ENCODE assay signal across 8 cellular contexts in genomic region chr19:21328885-21329605, GRCh38. TPM values are rescaled to one million over a fixed set of nuclear protein-coding genes. Genes with fewer than 3 reads are reported as not detected.
DNase-seq lines count a peak whose midpoint lies in the region; ATAC-seq and TF ChIP-seq lines count a peak whose summit lies in the region.

Gene ZNF708 (minus strand): TSS chr19:21329410. CDS start chr19:21329212, 198 bp downstream.

- no peaks in the 10 kb centered on the region for H3K9me3 ChIP-seq in right cardiac atrium (ENCODE audit: control insufficient read depth, low read length)
- H3K9me3 ChIP-seq in vagina: no peaks in the 10 kb centered on the region

- H3K4me3 ChIP-seq in right cardiac atrium (ENCODE audit: low read length) (peak within 1 kb of the TSS; percentile 92), vagina (peak within 1 kb of the TSS; percentile 68 to 75)

- DNase-seq in GM13976 (ENCODE audit: low spot score) (peak; percentile 93), NCI-H1694 (lab: John Stamatoyannopoulos, UW) (peak; percentile 85), T-helper 2 cell (peak; percentile 23 to 93 (median 57)), right cardiac atrium (peak; percentile 91 to 96 (median 94)), putamen (ENCODE audit: low spot score) (peak; percentile 96), vagina (ENCODE audit: extremely low spot score in 2 of 2) (peak; percentile 90 to 96)

- peaks cover 0 to 12% of the 10 kb centered on the region in 2 donors for H3K36me3 ChIP-seq in vagina

- intact Hi-C loops in right cardiac atrium (cut with DNase I): no loop called here
- intact Hi-C loops in vagina (cut with DNase I): no loop called here

- peak within 1 kb of the TSS; percentile 95 for H3K27ac ChIP-seq in angular gyrus (ENCODE audit: low read depth, low read length)
- peak within 1 kb of the TSS; percentile 100 for H3K27ac ChIP-seq in right cardiac atrium (ENCODE audit: low read length)
- H3K27ac ChIP-seq in vagina: peak within 1 kb of the TSS; percentile 90

- H3K27me3 ChIP-seq in right cardiac atrium (ENCODE audit: control insufficient read depth, insufficient read depth): no peaks in the 10 kb centered on the region
- H3K27me3 ChIP-seq in vagina: no peaks in the 10 kb centered on the region

- H3K4me1 ChIP-seq in right cardiac atrium (ENCODE audit: control insufficient read depth, insufficient read depth, low read length) (no peaks in the 10 kb centered on the region), vagina (peaks cover 13% of the 10 kb centered on the region)

- in situ Hi-C loops in GM13976 (cut with MboI; ENCODE audit: low sequenced_read_pairs, unreplicated experiment): no loop called here

- under 1% methylated on average over 32 of the region's 32 CpGs for WGBS in right cardiac atrium

- TF ChIP-seq CTCF in GM13976 (IDR thresholded peaks at IDR 0.05; ENCODE audit: borderline replicate concordance, control extremely low read depth, extremely low read depth, insufficient read depth, missing control alignments) (no peak), vagina (IDR thresholded peaks at IDR 0.05) (no peak)

- ATAC-seq in HG02870 (IDR thresholded peaks at IDR 0.05; ENCODE audit: unreplicated experiment): peak; percentile 99
- peak; percentile 100 for ATAC-seq in right cardiac atrium

- TF ChIP-seq POLR2A in vagina (IDR thresholded peaks at IDR 0.05): no peak

RNA-seq across cellular contexts. Expression of gene ZNF708, which starts in this region (rescaled TPM):
- 10 to 100 TPM in 1 of 4 donors, 1 to 10 TPM in 3; 5.5 to 13.3 (median 6.9) TPM for total RNA-seq in right cardiac atrium
- polyA plus RNA-seq in right cardiac atrium: 4.2 TPM
- 12.5 TPM for total RNA-seq in vagina

Comparison
In these comparisons a context has a peak if more than half of its experiments do, and no peak if none do; other contexts are left out.
1. Peak in every context shown above with its lines: DNase-seq, ATAC-seq, H3K4me3 ChIP-seq and H3K27ac ChIP-seq.